In the genomic region with DNA sequence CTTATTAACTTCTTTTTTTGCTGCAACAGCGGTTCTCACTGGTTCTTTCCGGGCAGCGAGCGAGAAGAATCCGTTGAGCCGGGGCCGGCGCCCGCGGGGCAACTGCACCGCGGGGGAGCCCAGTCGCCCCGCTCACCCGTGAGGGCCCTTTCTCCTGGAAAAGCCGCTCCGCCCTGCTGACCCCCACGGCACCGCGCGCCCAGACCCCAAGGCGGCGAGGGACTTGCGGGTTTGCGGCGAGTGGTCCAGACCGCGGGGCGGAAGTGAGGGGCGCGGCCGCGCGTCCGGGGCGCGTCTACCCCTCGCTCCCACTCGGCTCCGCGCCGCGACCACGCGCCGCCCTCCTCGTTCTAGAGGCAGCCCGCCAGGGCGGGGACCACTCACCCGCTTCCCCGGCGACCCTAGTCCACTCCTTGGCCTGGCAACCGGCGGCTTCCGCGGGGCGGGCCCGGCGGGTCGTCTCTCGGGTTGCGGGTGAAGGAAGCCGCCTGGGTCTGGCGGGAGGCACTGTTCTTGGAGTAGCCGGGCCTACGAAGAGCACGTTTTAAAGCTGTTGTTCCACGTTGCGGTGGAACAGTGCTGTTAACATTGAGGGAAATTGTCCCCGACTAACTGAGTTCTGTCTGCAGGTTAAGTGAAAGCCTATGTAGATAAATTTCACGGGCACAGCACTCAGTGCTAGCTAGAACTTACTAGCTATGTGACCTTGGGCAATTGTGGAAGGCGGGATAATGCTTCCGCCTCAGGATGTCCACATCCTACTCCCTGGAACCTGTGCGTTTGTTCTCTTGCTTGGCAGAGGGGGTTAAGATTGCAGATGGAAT, we compare ENCODE assay signal across 1 cellular context.
TF ChIP-seq lines count a peak whose summit lies in the region.

A gene with protein sequence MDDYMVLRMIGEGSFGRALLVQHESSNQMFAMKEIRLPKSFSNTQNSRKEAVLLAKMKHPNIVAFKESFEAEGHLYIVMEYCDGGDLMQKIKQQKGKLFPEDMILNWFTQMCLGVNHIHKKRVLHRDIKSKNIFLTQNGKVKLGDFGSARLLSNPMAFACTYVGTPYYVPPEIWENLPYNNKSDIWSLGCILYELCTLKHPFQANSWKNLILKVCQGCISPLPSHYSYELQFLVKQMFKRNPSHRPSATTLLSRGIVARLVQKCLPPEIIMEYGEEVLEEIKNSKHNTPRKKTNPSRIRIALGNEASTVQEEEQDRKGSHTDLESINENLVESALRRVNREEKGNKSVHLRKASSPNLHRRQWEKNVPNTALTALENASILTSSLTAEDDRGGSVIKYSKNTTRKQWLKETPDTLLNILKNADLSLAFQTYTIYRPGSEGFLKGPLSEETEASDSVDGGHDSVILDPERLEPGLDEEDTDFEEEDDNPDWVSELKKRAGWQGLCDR (minus strand): TSS at position 439 of the 824 bp plus-strand sequence. CDS start 3,406 bp downstream, outside the sequence.

TF ChIP-seq in HEK293, 187 proteins besides CTCF, POLR2A, EP300 and RAD21 (continued from another document and continues in another):
- TF ChIP-seq, protein P1, sequence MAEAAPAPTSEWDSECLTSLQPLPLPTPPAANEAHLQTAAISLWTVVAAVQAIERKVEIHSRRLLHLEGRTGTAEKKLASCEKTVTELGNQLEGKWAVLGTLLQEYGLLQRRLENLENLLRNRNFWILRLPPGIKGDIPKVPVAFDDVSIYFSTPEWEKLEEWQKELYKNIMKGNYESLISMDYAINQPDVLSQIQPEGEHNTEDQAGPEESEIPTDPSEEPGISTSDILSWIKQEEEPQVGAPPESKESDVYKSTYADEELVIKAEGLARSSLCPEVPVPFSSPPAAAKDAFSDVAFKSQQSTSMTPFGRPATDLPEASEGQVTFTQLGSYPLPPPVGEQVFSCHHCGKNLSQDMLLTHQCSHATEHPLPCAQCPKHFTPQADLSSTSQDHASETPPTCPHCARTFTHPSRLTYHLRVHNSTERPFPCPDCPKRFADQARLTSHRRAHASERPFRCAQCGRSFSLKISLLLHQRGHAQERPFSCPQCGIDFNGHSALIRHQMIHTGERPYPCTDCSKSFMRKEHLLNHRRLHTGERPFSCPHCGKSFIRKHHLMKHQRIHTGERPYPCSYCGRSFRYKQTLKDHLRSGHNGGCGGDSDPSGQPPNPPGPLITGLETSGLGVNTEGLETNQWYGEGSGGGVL (tag by site-specific recombination; IDR thresholded peaks at IDR 0.05): no peak
- TF ChIP-seq, protein P2, sequence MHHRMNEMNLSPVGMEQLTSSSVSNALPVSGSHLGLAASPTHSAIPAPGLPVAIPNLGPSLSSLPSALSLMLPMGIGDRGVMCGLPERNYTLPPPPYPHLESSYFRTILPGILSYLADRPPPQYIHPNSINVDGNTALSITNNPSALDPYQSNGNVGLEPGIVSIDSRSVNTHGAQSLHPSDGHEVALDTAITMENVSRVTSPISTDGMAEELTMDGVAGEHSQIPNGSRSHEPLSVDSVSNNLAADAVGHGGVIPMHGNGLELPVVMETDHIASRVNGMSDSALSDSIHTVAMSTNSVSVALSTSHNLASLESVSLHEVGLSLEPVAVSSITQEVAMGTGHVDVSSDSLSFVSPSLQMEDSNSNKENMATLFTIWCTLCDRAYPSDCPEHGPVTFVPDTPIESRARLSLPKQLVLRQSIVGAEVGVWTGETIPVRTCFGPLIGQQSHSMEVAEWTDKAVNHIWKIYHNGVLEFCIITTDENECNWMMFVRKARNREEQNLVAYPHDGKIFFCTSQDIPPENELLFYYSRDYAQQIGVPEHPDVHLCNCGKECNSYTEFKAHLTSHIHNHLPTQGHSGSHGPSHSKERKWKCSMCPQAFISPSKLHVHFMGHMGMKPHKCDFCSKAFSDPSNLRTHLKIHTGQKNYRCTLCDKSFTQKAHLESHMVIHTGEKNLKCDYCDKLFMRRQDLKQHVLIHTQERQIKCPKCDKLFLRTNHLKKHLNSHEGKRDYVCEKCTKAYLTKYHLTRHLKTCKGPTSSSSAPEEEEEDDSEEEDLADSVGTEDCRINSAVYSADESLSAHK (tag by site-specific recombination; IDR thresholded peaks at IDR 0.05): no peak; the same call in 1 of the 2 replicates
- TF ChIP-seq ZNF140 (tag by site-specific recombination; IDR thresholded peaks at IDR 0.05): no peak
- no peak for TF ChIP-seq YY1 (tag by site-specific recombination; IDR thresholded peaks at IDR 0.05)
- peak; percentile 14; the same call in 1 of the 2 replicates for TF ChIP-seq ZNF391 (tag by site-specific recombination; IDR thresholded peaks at IDR 0.05; ENCODE audit: borderline replicate concordance, low read depth)
- TF ChIP-seq ZNF292 (tag by site-specific recombination; IDR thresholded peaks at IDR 0.05; ENCODE audit: borderline replicate concordance, low read depth): no peak
- TF ChIP-seq, protein P3, sequence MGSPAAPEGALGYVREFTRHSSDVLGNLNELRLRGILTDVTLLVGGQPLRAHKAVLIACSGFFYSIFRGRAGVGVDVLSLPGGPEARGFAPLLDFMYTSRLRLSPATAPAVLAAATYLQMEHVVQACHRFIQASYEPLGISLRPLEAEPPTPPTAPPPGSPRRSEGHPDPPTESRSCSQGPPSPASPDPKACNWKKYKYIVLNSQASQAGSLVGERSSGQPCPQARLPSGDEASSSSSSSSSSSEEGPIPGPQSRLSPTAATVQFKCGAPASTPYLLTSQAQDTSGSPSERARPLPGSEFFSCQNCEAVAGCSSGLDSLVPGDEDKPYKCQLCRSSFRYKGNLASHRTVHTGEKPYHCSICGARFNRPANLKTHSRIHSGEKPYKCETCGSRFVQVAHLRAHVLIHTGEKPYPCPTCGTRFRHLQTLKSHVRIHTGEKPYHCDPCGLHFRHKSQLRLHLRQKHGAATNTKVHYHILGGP (tag by site-specific recombination; IDR thresholded peaks at IDR 0.05): no peak
- TF ChIP-seq, protein P4, sequence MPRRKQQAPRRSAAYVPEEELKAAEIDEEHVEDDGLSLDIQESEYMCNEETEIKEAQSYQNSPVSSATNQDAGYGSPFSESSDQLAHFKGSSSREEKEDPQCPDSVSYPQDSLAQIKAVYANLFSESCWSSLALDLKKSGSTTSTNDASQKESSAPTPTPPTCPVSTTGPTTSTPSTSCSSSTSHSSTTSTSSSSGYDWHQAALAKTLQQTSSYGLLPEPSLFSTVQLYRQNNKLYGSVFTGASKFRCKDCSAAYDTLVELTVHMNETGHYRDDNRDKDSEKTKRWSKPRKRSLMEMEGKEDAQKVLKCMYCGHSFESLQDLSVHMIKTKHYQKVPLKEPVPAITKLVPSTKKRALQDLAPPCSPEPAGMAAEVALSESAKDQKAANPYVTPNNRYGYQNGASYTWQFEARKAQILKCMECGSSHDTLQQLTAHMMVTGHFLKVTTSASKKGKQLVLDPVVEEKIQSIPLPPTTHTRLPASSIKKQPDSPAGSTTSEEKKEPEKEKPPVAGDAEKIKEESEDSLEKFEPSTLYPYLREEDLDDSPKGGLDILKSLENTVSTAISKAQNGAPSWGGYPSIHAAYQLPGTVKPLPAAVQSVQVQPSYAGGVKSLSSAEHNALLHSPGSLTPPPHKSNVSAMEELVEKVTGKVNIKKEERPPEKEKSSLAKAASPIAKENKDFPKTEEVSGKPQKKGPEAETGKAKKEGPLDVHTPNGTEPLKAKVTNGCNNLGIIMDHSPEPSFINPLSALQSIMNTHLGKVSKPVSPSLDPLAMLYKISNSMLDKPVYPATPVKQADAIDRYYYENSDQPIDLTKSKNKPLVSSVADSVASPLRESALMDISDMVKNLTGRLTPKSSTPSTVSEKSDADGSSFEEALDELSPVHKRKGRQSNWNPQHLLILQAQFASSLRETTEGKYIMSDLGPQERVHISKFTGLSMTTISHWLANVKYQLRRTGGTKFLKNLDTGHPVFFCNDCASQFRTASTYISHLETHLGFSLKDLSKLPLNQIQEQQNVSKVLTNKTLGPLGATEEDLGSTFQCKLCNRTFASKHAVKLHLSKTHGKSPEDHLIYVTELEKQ (tag by site-specific recombination; IDR thresholded peaks at IDR 0.05; ENCODE audit: borderline replicate concordance): no peak
- TF ChIP-seq, protein P5, sequence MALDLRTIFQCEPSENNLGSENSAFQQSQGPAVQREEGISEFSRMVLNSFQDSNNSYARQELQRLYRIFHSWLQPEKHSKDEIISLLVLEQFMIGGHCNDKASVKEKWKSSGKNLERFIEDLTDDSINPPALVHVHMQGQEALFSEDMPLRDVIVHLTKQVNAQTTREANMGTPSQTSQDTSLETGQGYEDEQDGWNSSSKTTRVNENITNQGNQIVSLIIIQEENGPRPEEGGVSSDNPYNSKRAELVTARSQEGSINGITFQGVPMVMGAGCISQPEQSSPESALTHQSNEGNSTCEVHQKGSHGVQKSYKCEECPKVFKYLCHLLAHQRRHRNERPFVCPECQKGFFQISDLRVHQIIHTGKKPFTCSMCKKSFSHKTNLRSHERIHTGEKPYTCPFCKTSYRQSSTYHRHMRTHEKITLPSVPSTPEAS (tag by site-specific recombination; IDR thresholded peaks at IDR 0.05): no peak
- TF ChIP-seq ZNF248 (tag by site-specific recombination; IDR thresholded peaks at IDR 0.05): no peak
- TF ChIP-seq ZNF76 (tag by site-specific recombination; IDR thresholded peaks at IDR 0.05; ENCODE audit: borderline replicate concordance, low read depth): peak; percentile 42; the same call in 1 of the 2 replicates
- peak; percentile 71; the same call in 1 of the 2 replicates for TF ChIP-seq ZBTB8A (tag by site-specific recombination; IDR thresholded peaks at IDR 0.05)
- peak; percentile 73 for TF ChIP-seq ZNF335 (tag by site-specific recombination; conservative IDR thresholded peaks at IDR 0.05)
- peak; percentile 45; the same call in 1 of the 2 replicates for TF ChIP-seq ZBTB20 (tag by site-specific recombination; IDR thresholded peaks at IDR 0.05)
- no peak for TF ChIP-seq ZNF174 (tag by site-specific recombination; IDR thresholded peaks at IDR 0.05)
- TF ChIP-seq, protein P6, sequence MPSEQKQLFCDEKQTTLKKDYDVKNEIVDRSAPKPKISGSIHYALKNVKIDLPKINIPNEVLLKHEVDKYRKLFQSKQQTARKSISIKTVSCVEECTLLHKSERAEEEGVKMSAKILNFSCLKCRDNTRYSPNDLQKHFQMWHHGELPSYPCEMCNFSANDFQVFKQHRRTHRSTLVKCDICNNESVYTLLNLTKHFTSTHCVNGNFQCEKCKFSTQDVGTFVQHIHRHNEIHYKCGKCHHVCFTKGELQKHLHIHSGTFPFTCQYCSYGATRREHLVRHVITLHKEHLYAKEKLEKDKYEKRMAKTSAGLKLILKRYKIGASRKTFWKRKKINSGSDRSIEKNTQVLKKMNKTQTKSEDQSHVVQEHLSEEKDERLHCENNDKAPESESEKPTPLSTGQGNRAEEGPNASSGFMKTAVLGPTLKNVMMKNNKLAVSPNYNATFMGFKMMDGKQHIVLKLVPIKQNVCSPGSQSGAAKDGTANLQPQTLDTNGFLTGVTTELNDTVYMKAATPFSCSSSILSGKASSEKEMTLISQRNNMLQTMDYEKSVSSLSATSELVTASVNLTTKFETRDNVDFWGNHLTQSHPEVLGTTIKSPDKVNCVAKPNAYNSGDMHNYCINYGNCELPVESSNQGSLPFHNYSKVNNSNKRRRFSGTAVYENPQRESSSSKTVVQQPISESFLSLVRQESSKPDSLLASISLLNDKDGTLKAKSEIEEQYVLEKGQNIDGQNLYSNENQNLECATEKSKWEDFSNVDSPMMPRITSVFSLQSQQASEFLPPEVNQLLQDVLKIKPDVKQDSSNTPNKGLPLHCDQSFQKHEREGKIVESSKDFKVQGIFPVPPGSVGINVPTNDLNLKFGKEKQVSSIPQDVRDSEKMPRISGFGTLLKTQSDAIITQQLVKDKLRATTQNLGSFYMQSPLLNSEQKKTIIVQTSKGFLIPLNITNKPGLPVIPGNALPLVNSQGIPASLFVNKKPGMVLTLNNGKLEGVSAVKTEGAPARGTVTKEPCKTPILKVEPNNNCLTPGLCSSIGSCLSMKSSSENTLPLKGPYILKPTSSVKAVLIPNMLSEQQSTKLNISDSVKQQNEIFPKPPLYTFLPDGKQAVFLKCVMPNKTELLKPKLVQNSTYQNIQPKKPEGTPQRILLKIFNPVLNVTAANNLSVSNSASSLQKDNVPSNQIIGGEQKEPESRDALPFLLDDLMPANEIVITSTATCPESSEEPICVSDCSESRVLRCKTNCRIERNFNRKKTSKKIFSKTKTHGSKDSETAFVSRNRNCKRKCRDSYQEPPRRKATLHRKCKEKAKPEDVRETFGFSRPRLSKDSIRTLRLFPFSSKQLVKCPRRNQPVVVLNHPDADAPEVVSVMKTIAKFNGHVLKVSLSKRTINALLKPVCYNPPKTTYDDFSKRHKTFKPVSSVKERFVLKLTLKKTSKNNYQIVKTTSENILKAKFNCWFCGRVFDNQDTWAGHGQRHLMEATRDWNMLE (tag by site-specific recombination; conservative IDR thresholded peaks at IDR 0.05; ENCODE audit: low read depth): 0 out of 2 replicates have a peak, but pooled peaks have one; percentile 23
- TF ChIP-seq ZNF626 (tag by site-specific recombination; IDR thresholded peaks at IDR 0.05): no peak
- no peak; the same call in 1 of the 2 replicates for TF ChIP-seq ZFHX2 (tag by site-specific recombination; conservative IDR thresholded peaks at IDR 0.05)
- no peak for TF ChIP-seq ZNF670 (tag by site-specific recombination; IDR thresholded peaks at IDR 0.05; ENCODE audit: low read depth)
- TF ChIP-seq, protein P7, sequence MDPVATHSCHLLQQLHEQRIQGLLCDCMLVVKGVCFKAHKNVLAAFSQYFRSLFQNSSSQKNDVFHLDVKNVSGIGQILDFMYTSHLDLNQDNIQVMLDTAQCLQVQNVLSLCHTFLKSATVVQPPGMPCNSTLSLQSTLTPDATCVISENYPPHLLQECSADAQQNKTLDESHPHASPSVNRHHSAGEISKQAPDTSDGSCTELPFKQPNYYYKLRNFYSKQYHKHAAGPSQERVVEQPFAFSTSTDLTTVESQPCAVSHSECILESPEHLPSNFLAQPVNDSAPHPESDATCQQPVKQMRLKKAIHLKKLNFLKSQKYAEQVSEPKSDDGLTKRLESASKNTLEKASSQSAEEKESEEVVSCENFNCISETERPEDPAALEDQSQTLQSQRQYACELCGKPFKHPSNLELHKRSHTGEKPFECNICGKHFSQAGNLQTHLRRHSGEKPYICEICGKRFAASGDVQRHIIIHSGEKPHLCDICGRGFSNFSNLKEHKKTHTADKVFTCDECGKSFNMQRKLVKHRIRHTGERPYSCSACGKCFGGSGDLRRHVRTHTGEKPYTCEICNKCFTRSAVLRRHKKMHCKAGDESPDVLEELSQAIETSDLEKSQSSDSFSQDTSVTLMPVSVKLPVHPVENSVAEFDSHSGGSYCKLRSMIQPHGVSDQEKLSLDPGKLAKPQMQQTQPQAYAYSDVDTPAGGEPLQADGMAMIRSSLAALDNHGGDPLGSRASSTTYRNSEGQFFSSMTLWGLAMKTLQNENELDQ (tag by site-specific recombination; IDR thresholded peaks at IDR 0.05; ENCODE audit: low read depth): no peak
- peak; percentile 69 for TF ChIP-seq ZNF660 (tag by site-specific recombination; IDR thresholded peaks at IDR 0.05)
- TF ChIP-seq, protein P8, sequence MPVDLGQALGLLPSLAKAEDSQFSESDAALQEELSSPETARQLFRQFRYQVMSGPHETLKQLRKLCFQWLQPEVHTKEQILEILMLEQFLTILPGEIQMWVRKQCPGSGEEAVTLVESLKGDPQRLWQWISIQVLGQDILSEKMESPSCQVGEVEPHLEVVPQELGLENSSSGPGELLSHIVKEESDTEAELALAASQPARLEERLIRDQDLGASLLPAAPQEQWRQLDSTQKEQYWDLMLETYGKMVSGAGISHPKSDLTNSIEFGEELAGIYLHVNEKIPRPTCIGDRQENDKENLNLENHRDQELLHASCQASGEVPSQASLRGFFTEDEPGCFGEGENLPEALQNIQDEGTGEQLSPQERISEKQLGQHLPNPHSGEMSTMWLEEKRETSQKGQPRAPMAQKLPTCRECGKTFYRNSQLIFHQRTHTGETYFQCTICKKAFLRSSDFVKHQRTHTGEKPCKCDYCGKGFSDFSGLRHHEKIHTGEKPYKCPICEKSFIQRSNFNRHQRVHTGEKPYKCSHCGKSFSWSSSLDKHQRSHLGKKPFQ (tag by site-specific recombination; IDR thresholded peaks at IDR 0.05): peak; percentile 33; the same call in 1 of the 2 replicates
